Comparison of ENCODE assay signal across 1 cellular context in the genomic region with DNA sequence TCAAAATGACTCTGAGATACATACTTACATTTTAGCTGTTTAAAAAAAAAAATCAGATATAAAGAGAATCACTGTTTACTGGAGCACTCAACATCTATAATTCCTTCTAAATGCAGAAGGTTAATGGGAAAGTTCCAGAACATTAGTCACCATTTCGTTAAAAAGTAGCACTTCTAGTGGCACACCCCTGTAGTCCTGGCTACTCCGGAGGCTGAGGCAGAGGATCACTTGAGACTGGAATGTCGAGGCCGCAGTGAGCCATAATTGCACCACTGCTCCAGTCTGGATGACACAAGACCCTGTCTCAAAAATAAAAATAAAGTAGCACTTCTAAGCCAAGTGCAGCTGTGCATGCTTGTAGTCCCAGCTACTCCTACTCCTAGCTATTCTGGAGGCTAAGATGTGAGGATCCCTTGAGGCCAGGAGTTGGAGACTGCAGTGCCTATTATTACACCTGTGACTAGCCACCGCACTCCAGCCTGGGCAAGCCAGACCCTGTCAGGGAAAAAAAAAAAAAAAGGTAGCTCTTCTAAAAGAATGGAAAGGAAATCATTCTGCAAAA.
TF ChIP-seq lines count a peak whose summit lies in the region.

No MANE protein-coding gene starts in this region.

TF ChIP-seq in HCT116, 20 proteins besides CTCF, POLR2A, EP300 and RAD21 (continued from another document):
- TF ChIP-seq SP1 (IDR thresholded peaks at IDR 0.05; ENCODE audit: low read depth), result no peak
- no peak for TF ChIP-seq EGR1 (IDR thresholded peaks at IDR 0.05; ENCODE audit: low read depth)
- no peak for TF ChIP-seq ELF1 (IDR thresholded peaks at IDR 0.05; ENCODE audit: borderline replicate concordance, low read depth)
- no peak for TF ChIP-seq TCF7L2 (IDR thresholded peaks at IDR 0.05; ENCODE audit: borderline replicate concordance, extremely low read depth, insufficient read depth, insufficient read length)
- TF ChIP-seq, protein P1, sequence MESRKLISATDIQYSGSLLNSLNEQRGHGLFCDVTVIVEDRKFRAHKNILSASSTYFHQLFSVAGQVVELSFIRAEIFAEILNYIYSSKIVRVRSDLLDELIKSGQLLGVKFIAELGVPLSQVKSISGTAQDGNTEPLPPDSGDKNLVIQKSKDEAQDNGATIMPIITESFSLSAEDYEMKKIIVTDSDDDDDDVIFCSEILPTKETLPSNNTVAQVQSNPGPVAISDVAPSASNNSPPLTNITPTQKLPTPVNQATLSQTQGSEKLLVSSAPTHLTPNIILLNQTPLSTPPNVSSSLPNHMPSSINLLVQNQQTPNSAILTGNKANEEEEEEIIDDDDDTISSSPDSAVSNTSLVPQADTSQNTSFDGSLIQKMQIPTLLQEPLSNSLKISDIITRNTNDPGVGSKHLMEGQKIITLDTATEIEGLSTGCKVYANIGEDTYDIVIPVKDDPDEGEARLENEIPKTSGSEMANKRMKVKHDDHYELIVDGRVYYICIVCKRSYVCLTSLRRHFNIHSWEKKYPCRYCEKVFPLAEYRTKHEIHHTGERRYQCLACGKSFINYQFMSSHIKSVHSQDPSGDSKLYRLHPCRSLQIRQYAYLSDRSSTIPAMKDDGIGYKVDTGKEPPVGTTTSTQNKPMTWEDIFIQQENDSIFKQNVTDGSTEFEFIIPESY (IDR thresholded peaks at IDR 0.05; ENCODE audit: extremely low read depth, insufficient replicate concordance, low read length), result no peak
- no peak for TF ChIP-seq CBX3 (IDR thresholded peaks at IDR 0.05; ENCODE audit: low read depth)
- no peak for TF ChIP-seq ZNF274 (IDR thresholded peaks at IDR 0.05; ENCODE audit: low read depth, low read length)
- no peak for TF ChIP-seq REST (IDR thresholded peaks at IDR 0.05; ENCODE audit: low read depth)
- no peak for TF ChIP-seq SIN3A (IDR thresholded peaks at IDR 0.05; ENCODE audit: low read depth)
- TF ChIP-seq FOSL1 (IDR thresholded peaks at IDR 0.05; ENCODE audit: low read depth), result no peak
